In the genomic region with DNA sequence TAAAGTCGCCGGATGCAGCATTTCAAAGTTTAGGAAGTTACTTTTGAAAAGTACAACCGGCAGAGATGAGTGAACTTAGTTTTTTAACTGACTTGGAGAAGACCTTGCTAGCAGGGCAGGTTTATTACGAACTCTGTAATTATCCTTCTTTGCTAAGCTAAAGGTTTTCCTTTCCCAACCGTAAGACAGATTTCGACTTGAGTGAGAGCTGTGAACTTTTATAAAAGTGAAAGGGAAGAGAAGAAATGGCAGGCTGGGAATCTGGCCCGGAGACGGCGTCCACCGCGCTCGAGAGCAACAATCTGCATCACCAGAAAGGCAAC, we compare ENCODE assay signal across 8 cellular contexts. TPM values are rescaled to one million over a fixed set of nuclear protein-coding genes. Genes with fewer than 3 reads are reported as not detected.
DNase-seq lines count a peak whose midpoint lies in the region; ATAC-seq and TF ChIP-seq lines count a peak whose summit lies in the region.

No MANE protein-coding gene starts in this region.

- in situ Hi-C loops in G401 (cut with HindIII; ENCODE audit: low sequenced_read_pairs), result no loop called here

- H3K27ac ChIP-seq in esophagus (ENCODE audit: low read depth in 2 of 2, low read length in 1 of 2) (peak overlapping the region; percentile 97 to 98), psoas muscle (peak overlapping the region; percentile 96)

- TF ChIP-seq CTCF in psoas muscle (IDR thresholded peaks at IDR 0.05), result no peak

- H3K9me3 ChIP-seq in NT2/D1 (ENCODE audit: insufficient read depth, low read length) (no peaks in the 10 kb centered on the region), esophagus (ENCODE audit: control insufficient read depth in 2 of 2, insufficient read depth in 1 of 2, low read depth in 1 of 2, low read length in 1 of 2) (no peaks in the 10 kb centered on the region), psoas muscle (no peaks in the 10 kb centered on the region)

- H3K36me3 ChIP-seq in NT2/D1 (ENCODE audit: insufficient read depth, insufficient read length, low read length) (peaks cover 16% of the 10 kb centered on the region), esophagus (ENCODE audit: control insufficient read depth in 2 of 2, insufficient read depth in 2 of 2, low read length in 1 of 2) (no peaks in the 10 kb centered on the region), psoas muscle (ENCODE audit: insufficient read depth in 1 of 2, low read depth in 1 of 2) (no peaks in the 10 kb centered on the region)

- H3K9ac ChIP-seq in NT2/D1 (ENCODE audit: insufficient read length, low read depth), result peak overlapping the region; percentile 80

- intact Hi-C loops in psoas muscle (cut with DNase I), result loop anchor here (5.0 to 10.0 kb wide), 4 partner anchors 76 to 259 kb away; no protein-coding TSS in a partner anchor

- whole genome bisulfite sequencing in esophagus, 2 donors, result 3 to 5% methylated on average over 12 of the region's 12 CpGs
- WGBS in psoas muscle, 3 donors, result 3 to 11% (median 3%) methylated on average over 12 of the region's 12 CpGs

- H3K27me3 ChIP-seq in NT2/D1 (ENCODE audit: insufficient read depth, insufficient read length) (no peaks in the 10 kb centered on the region), esophagus (ENCODE audit: control insufficient read depth in 1 of 2, insufficient read depth in 2 of 2, low read length in 2 of 2) (no peaks in the 10 kb centered on the region), psoas muscle (ENCODE audit: insufficient read depth in 3 of 3, low read length in 2 of 3) (no peaks in the 10 kb centered on the region)

- H3K4me1 ChIP-seq in NT2/D1 (ENCODE audit: insufficient read depth, insufficient read length) (no peaks in the 10 kb centered on the region), esophagus (ENCODE audit: control insufficient read depth in 2 of 2, insufficient read depth in 2 of 2, low read length in 1 of 2) (peaks cover 0 to 2% of the 10 kb centered on the region in 2 donors), psoas muscle (peaks cover 21% of the 10 kb centered on the region)

- H3K4me3 ChIP-seq in NT2/D1 (ENCODE audit: insufficient read length, low read depth) (peak overlapping the region; percentile 55), esophagus (ENCODE audit: low read depth in 1 of 2, low read length in 2 of 2) (peak overlapping the region; percentile 78 to 99), psoas muscle (peak overlapping the region; percentile 83)

- ATAC-seq in GM19455 (IDR thresholded peaks at IDR 0.05; ENCODE audit: unreplicated experiment), result peak; percentile 22
- no peak for ATAC-seq in psoas muscle
- ATAC-seq in GM21515 (IDR thresholded peaks at IDR 0.05; ENCODE audit: unreplicated experiment), result no peak

- DNase-seq in NT2/D1 (ENCODE audit: low read depth, low spot score), result no peak
- no peak for DNase-seq in psoas muscle
- DNase-seq in NCI-H82 treated with DMSO at 0.1 percent for 48 hours (lab: John Stamatoyannopoulos, UW; ENCODE audit: unreplicated experiment), result no peak
- DNase-seq in G401 (ENCODE audit: low spot score), result no peak
- DNase-seq in DMS53 (lab: John Stamatoyannopoulos, UW), result no peak

RNA-seq across cellular contexts. Expression of gene TEAD1, which starts 0.7 kb away (rescaled TPM):
- polyA plus RNA-seq in esophagus (10 to 100 TPM; 10.4 to 11.2 TPM), psoas muscle (100 to 1,000 TPM in 1 of 3 donors, 10 to 100 TPM in 2; 11.3 to 112 (median 19.6) TPM)
- 100 to 1,000 TPM; 111 to 178 (median 141) TPM for total RNA-seq in psoas muscle
- 11.6 and 33.4 TPM in 2 replicates for total RNA-seq in G401 (2014; rRNA removed; shearing (Covaris generic))
